Comparison of ENCODE assay signal across 24 cellular contexts in the genomic region with DNA sequence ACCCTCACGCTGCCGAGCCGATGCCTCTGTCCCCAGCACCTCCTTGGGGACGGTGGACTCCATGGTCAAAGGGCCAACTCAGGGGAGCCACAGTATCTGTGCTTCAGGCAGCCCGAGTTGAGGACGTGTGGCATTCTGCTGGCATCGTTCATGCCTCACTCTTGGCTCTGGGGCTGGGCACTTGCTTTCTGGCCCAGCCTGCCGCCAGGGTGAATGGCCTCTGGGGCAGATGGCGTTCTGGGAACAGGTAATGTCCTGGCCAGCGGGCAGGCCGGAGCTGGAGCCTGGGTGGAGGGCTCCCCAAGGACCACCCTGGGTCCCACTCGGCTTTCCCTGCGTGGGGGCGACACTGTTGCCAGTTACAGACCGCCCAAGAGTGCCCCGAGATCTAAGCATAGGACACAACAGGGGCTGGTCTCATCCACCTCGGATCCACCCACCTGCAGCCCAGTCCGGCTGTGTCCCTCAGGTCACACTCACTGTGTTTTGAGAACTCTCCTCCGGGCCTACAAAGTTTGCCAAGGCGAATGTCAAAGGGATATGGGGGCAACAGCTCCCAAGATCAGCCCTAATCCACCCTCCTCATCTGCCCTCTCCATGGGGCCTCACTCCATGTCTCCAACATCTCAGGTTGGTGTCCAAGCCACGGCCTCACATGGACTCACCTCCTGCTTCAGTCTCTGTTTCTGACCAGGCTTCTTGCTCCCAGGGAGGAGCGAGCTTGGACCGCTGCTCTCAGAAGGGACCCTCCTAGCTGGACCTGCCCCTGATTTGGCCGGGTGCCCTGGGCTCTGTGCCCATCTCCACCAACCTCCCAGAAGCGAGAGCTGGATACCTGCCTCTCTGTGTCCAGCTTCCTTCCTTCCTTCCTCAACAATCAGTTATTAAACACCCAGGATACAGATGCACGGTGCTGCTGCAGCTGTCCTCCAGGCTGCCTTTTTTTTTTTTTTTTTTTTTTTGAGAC.
DNase-seq lines count a peak whose midpoint lies in the region; ATAC-seq lines count a peak whose summit lies in the region.
"Had no signal": no experiment of that assay in that cellular context is flagged by ENCODE, and none has a peak within 500 bp of the region (broad histone marks: within the 10 kb centered on the region; RNA-seq: fewer than 3 reads in every experiment).

No MANE protein-coding gene starts in this region.

- H3K9ac ChIP-seq in skeletal muscle tissue (ENCODE audit: low read depth in 1 of 3, low read length in 3 of 3), result peak overlapping the region; percentile 12 to 68 (median 36)

- H3K4me3 Mint-ChIP-seq in activated CD4-positive, alpha-beta T cell treated with anti-CD3 and anti-CD28 coated beads, Interleukin-2, amount 10 ng/mL, durations not matched to agents 24 days and 14 days, result no peak overlapping the region
- no peak overlapping the region for H3K4me3 Mint-ChIP-seq in T-helper 17 cell
- no peak overlapping the region for H3K4me3 Mint-ChIP-seq in stimulated activated effector memory CD8-positive, alpha-beta T cell treated with anti-CD3 and anti-CD28 coated beads, Interleukin-12 subunit alpha, Interleukin-12 subunit beta, amount 100 ng/mL, for 72 hours
- H3K4me3 Mint-ChIP-seq: activated CD4-positive, alpha-beta memory T cell treated with anti-CD3 and anti-CD28 coated beads, Interleukin-2, amount 10 ng/mL, durations not matched to agents 7 days and 5 days had no signal

- no peaks in the 10 kb centered on the region for H3K36me3 ChIP-seq in skeletal muscle tissue (ENCODE audit: control insufficient read depth in 3 of 3, insufficient read depth in 3 of 3, low read length in 3 of 3)
- H3K36me3 ChIP-seq: BE2C, colonic mucosa, gastroesophageal sphincter had no signal

- ATAC-seq in T-helper 17 cell (no peak), left ventricle myocardium superior (peak; percentile 84), HG02571 (IDR thresholded peaks at IDR 0.05; ENCODE audit: unreplicated experiment) (no peak)
- ATAC-seq in stimulated activated effector memory CD8-positive, alpha-beta T cell treated with anti-CD3 and anti-CD28 coated beads, Interleukin-12 subunit alpha, Interleukin-12 subunit beta, amount 100 ng/mL, for 72 hours, result no peak
- ATAC-seq: body of pancreas, gastroesophageal sphincter, GM12878 had no signal

- intact Hi-C loops in activated CD4-positive, alpha-beta T cell treated with anti-CD3 and anti-CD28 coated beads, Interleukin-2, amount 10 ng/mL, durations not matched to agents 24 days and 14 days (cut with micrococcal nuclease), result loop anchor here (2.0 kb wide), 1 partner anchor 69 kb away; a partner anchor contains a TSS
- intact Hi-C loops in left ventricle myocardium superior (cut with micrococcal nuclease), result loop anchor here (10.0 kb wide), 1 partner anchor 133 kb away; no protein-coding TSS in a partner anchor

- peak overlapping the region; percentile 36 for H3K27ac Mint-ChIP-seq in activated CD4-positive, alpha-beta T cell treated with anti-CD3 and anti-CD28 coated beads, Interleukin-2, amount 10 ng/mL, durations not matched to agents 24 days and 14 days
- H3K27ac Mint-ChIP-seq in T-helper 17 cell, result peak overlapping the region; percentile 67
- no peak overlapping the region for H3K27ac Mint-ChIP-seq in stimulated activated effector memory CD8-positive, alpha-beta T cell treated with anti-CD3 and anti-CD28 coated beads, Interleukin-12 subunit alpha, Interleukin-12 subunit beta, amount 100 ng/mL, for 72 hours
- H3K27ac Mint-ChIP-seq: activated CD4-positive, alpha-beta memory T cell treated with anti-CD3 and anti-CD28 coated beads, Interleukin-2, amount 10 ng/mL, durations not matched to agents 7 days and 5 days had no signal

- H3K9me3 ChIP-seq in T-helper 17 cell (ENCODE audit: control insufficient read depth, low read length, poor library complexity, severe bottlenecking) (no peaks in the 10 kb centered on the region), skeletal muscle tissue (ENCODE audit: control insufficient read depth in 3 of 3, low read length in 3 of 3) (no peaks in the 10 kb centered on the region)
- H3K9me3 ChIP-seq: BE2C, body of pancreas, colonic mucosa, gastroesophageal sphincter had no signal

- H3K4me1 Mint-ChIP-seq in activated CD4-positive, alpha-beta T cell treated with anti-CD3 and anti-CD28 coated beads, Interleukin-2, amount 10 ng/mL, durations not matched to agents 24 days and 14 days, result peaks cover 7% of the 10 kb centered on the region
- peaks cover 2% of the 10 kb centered on the region for H3K4me1 Mint-ChIP-seq in T-helper 17 cell
- no peaks in the 10 kb centered on the region for H3K4me1 Mint-ChIP-seq in stimulated activated effector memory CD8-positive, alpha-beta T cell treated with anti-CD3 and anti-CD28 coated beads, Interleukin-12 subunit alpha, Interleukin-12 subunit beta, amount 100 ng/mL, for 72 hours

- H3K27me3 ChIP-seq in skeletal muscle tissue (ENCODE audit: control insufficient read depth in 3 of 3, insufficient read depth in 3 of 3, low read length in 3 of 3), result no peaks in the 10 kb centered on the region
- H3K27me3 ChIP-seq: BE2C, body of pancreas, colonic mucosa, gastroesophageal sphincter had no signal

- H3K27ac ChIP-seq in skeletal muscle tissue (ENCODE audit: low read depth, low read length), result peak overlapping the region; percentile 44
- H3K27ac ChIP-seq: body of pancreas, colonic mucosa, gastroesophageal sphincter, RWPE1 had no signal

- peak overlapping the region in 1 of 3 donors; percentile 19 for H3K4me3 ChIP-seq in skeletal muscle tissue (ENCODE audit: low read length in 3 of 3)
- H3K4me3 ChIP-seq: body of pancreas, colonic mucosa, gastroesophageal sphincter, GM12878 had no signal

- H3K9me3 Mint-ChIP-seq in activated CD4-positive, alpha-beta T cell treated with anti-CD3 and anti-CD28 coated beads, Interleukin-2, amount 10 ng/mL, durations not matched to agents 24 days and 14 days, result no peaks in the 10 kb centered on the region
- H3K9me3 Mint-ChIP-seq in stimulated activated effector memory CD8-positive, alpha-beta T cell treated with anti-CD3 and anti-CD28 coated beads, Interleukin-12 subunit alpha, Interleukin-12 subunit beta, amount 100 ng/mL, for 72 hours, result no peaks in the 10 kb centered on the region
- H3K9me3 Mint-ChIP-seq: activated CD4-positive, alpha-beta memory T cell treated with anti-CD3 and anti-CD28 coated beads, Interleukin-2, amount 10 ng/mL, durations not matched to agents 7 days and 5 days had no signal

- H3K4me1 ChIP-seq in skeletal muscle tissue (ENCODE audit: control insufficient read depth in 3 of 3, insufficient read depth in 3 of 3, low read length in 3 of 3), result peaks cover 20 to 22% (median 22%) of the 10 kb centered on the region in 3 donors
- H3K4me1 ChIP-seq: BE2C, colonic mucosa had no signal

- H3K27me3 Mint-ChIP-seq in activated CD4-positive, alpha-beta T cell treated with anti-CD3 and anti-CD28 coated beads, Interleukin-2, amount 10 ng/mL, durations not matched to agents 24 days and 14 days, result no peaks in the 10 kb centered on the region
- no peaks in the 10 kb centered on the region for H3K27me3 Mint-ChIP-seq in T-helper 17 cell
- H3K27me3 Mint-ChIP-seq: activated CD4-positive, alpha-beta memory T cell treated with anti-CD3 and anti-CD28 coated beads, Interleukin-2, amount 10 ng/mL, durations not matched to agents 7 days and 5 days had no signal

- DNase-seq in activated CD4-positive, alpha-beta T cell treated with anti-CD3 and anti-CD28 coated beads, Interleukin-2, amount 10 ng/mL, durations not matched to agents 24 days and 14 days, result no peak
- no peak for DNase-seq in activated CD4-positive, alpha-beta T cell treated with anti-CD3 and anti-CD28 coated beads, Interleukin-2, amount 50 U/mL, for 4 hours
- DNase-seq in T-helper 17 cell (no peak), left ventricle myocardium superior (peak; percentile 68)
- no peak for DNase-seq in stimulated activated effector memory CD8-positive, alpha-beta T cell treated with anti-CD3 and anti-CD28 coated beads, Interleukin-12 subunit alpha, Interleukin-12 subunit beta, amount 100 ng/mL, for 72 hours (ENCODE audit: low spot score in 2 of 2)
- DNase-seq in central memory CD4-positive, alpha-beta T cell, result no peak
- DNase-seq: activated CD4-positive, alpha-beta memory T cell treated with anti-CD3 and anti-CD28 coated beads, Interleukin-2, amount 10 ng/mL, durations not matched to agents 7 days and 5 days; activated effector memory CD4-positive, alpha-beta T cell treated with anti-CD3 and anti-CD28 coated beads, Interleukin-2, amount 50 U/mL, for 16 hours; BE2C; body of pancreas; colonic mucosa; COR-L47; H7; Karpas-422; NCI-H146; NCI-H69; small intestine; stimulated activated CD4-positive, alpha-beta T cell treated with anti-CD3 and anti-CD28 coated beads, Interleukin-2, amount 100 ng/mL, for 24 hours; T1000 had no signal

- H3K36me3 Mint-ChIP-seq in activated CD4-positive, alpha-beta T cell treated with anti-CD3 and anti-CD28 coated beads, Interleukin-2, amount 10 ng/mL, durations not matched to agents 24 days and 14 days (ENCODE audit: low read depth), result no peaks in the 10 kb centered on the region
- no peaks in the 10 kb centered on the region for H3K36me3 Mint-ChIP-seq in T-helper 17 cell (ENCODE audit: low read depth)
- H3K36me3 Mint-ChIP-seq in stimulated activated effector memory CD8-positive, alpha-beta T cell treated with anti-CD3 and anti-CD28 coated beads, Interleukin-12 subunit alpha, Interleukin-12 subunit beta, amount 100 ng/mL, for 72 hours, result no peaks in the 10 kb centered on the region
